ENCODE assay signal across 11 cellular contexts in genomic region chr18:70499218-70499691, GRCh38.
DNase-seq lines count a peak whose midpoint lies in the region; ATAC-seq and TF ChIP-seq lines count a peak whose summit lies in the region.
"Had no signal": no experiment of that assay in that cellular context is flagged by ENCODE, and none has a peak within 500 bp of the region (broad histone marks: within the 10 kb centered on the region; RNA-seq: fewer than 3 reads in every experiment).

No MANE protein-coding gene starts in this region.

- no TSS peak for BruUV-seq in OCI-LY7 (replicated peaks; lab: Mats Ljungman, UMichigan)

- H3K9me2 ChIP-seq in OCI-LY7 (ENCODE audit: insufficient read depth, low read length) (no peaks in the 10 kb centered on the region), hepatocyte (replicated peaks; ENCODE audit: insufficient read depth) (no peaks in the 10 kb centered on the region)

- H2AFZ ChIP-seq in OCI-LY7 (ENCODE audit: low read length): no peak overlapping the region
- no peak overlapping the region for H2AFZ ChIP-seq in hepatocyte

- H4K20me1 ChIP-seq in BLaER1 treated with 17β-estradiol and CSF1 and Interleukin-3, amounts not matched to agents 10 nM and 100 nM: no peaks in the 10 kb centered on the region
- H4K20me1 ChIP-seq in OCI-LY7 (ENCODE audit: insufficient read depth, low read length): no peaks in the 10 kb centered on the region
- no peaks in the 10 kb centered on the region for H4K20me1 ChIP-seq in hepatocyte (ENCODE audit: insufficient read depth, poor library complexity, severe bottlenecking)

- ATAC-seq in GM21515 (IDR thresholded peaks at IDR 0.05; ENCODE audit: unreplicated experiment): peak; percentile 65

- H3K79me2 ChIP-seq in OCI-LY7 (ENCODE audit: insufficient read depth, low read depth, low read length): no peaks in the 10 kb centered on the region
- no peaks in the 10 kb centered on the region for H3K79me2 ChIP-seq in hepatocyte

- peak overlapping the region; percentile 70 to 85 (median 79) for H3K4me2 ChIP-seq in BLaER1 treated with 17β-estradiol and CSF1 and Interleukin-3, amounts not matched to agents 10 nM and 100 nM
- peak overlapping the region; percentile 36; the same call in 1 of the 2 replicates for H3K4me2 ChIP-seq in OCI-LY7 (ENCODE audit: low read length)
- H3K4me2 ChIP-seq in hepatocyte: no peak overlapping the region

- DNase-seq in OCI-LY7 (ENCODE audit: low spot score) (no peak), fibroblast of villous mesenchyme (ENCODE audit: low read depth) (peak; percentile 1), kidney tubule cell (ENCODE audit: low spot score) (no peak), T-helper 9 cell (no peak), hepatocyte (ENCODE audit: low spot score) (no peak), NCI-H1930 (lab: John Stamatoyannopoulos, UW) (no peak)
- DNase-seq: activated CD8-positive, alpha-beta memory T cell treated with anti-CD3 and anti-CD28 coated beads, Interleukin-2, amount 50 U/mL, for 48 hours; hippocampal formation; NCI-H2081 treated with DMSO at 0.1 percent for 48 hours had no signal

- H3K9me3 ChIP-seq in BLaER1 treated with 17β-estradiol and CSF1 and Interleukin-3, amounts not matched to agents 10 nM and 100 nM (replicated peaks in 1 of 11): no peaks in the 10 kb centered on the region
- no peaks in the 10 kb centered on the region for H3K9me3 ChIP-seq in OCI-LY7 (ENCODE audit: low read length)
- H3K9me3 ChIP-seq in hepatocyte (ENCODE audit: low read depth): no peaks in the 10 kb centered on the region

- CTCF ChIA-PET in OCI-LY7 (lab: Charles Lee; ENCODE audit: unreplicated experiment): no interaction called here

- peak overlapping the region; percentile 1 to 57 (median 38); a peak in 16 of 20 replicates for H3K4me3 ChIP-seq in BLaER1 treated with 17β-estradiol and CSF1 and Interleukin-3, amounts not matched to agents 10 nM and 100 nM
- H3K4me3 ChIP-seq in OCI-LY7 (ENCODE audit: low read depth, low read length, poor library complexity, severe bottlenecking) (no peak overlapping the region), fibroblast of villous mesenchyme (ENCODE audit: low read depth, low read length) (peak overlapping the region; percentile 12), hepatocyte (no peak overlapping the region)

- POLR2A ChIA-PET in OCI-LY7 (lab: Charles Lee): no interaction called here

- peak overlapping the region; percentile 63 to 85 (median 77); a peak in 21 of 22 replicates for H3K27ac ChIP-seq in BLaER1 treated with 17β-estradiol and CSF1 and Interleukin-3, amounts not matched to agents 10 nM and 100 nM
- H3K27ac ChIP-seq in OCI-LY7 (ENCODE audit: low read depth, low read length, poor library complexity, severe bottlenecking) (no peak overlapping the region), hepatocyte (no peak overlapping the region)

- intact Hi-C loops in OCI-LY7 (cut with micrococcal nuclease; ENCODE audit: unreplicated experiment): no loop called here

- TF ChIP-seq CTCF in OCI-LY7 (conservative IDR thresholded peaks at IDR 0.05; ENCODE audit: low read length): no peak
- no peak for TF ChIP-seq CTCF in fibroblast of villous mesenchyme (IDR thresholded peaks at IDR 0.05; ENCODE audit: insufficient read depth, low read depth, low read length)
- no peak for TF ChIP-seq CTCF in hepatocyte (IDR thresholded peaks at IDR 0.05; ENCODE audit: poor library complexity)

- no peaks in the 10 kb centered on the region for H3K27me3 ChIP-seq in BLaER1 treated with 17β-estradiol and CSF1 and Interleukin-3, amounts not matched to agents 10 nM and 100 nM
- H3K27me3 ChIP-seq in hepatocyte: peaks cover 3% of the 10 kb centered on the region

- H3K9ac ChIP-seq in BLaER1 treated with 17β-estradiol and CSF1 and Interleukin-3, amounts not matched to agents 10 nM and 100 nM: peak overlapping the region in 10 of 11 experiments; percentile 42 to 77 (median 64); a peak in 18 of 22 replicates

- peaks cover 7 to 26% (median 21%) of the 10 kb centered on the region in 10 experiments; a peak in 19 of 20 replicates for H3K4me1 ChIP-seq in BLaER1 treated with 17β-estradiol and CSF1 and Interleukin-3, amounts not matched to agents 10 nM and 100 nM
- H3K4me1 ChIP-seq in OCI-LY7 (ENCODE audit: insufficient read depth, low read length, poor library complexity, severe bottlenecking): no peaks in the 10 kb centered on the region
- no peaks in the 10 kb centered on the region for H3K4me1 ChIP-seq in hepatocyte (ENCODE audit: insufficient read depth)

- H3K36me3 ChIP-seq in BLaER1 treated with 17β-estradiol and CSF1 and Interleukin-3, amounts not matched to agents 10 nM and 100 nM: no peaks in the 10 kb centered on the region
- H3K36me3 ChIP-seq in OCI-LY7 (ENCODE audit: insufficient read depth, low read length) (no peaks in the 10 kb centered on the region), hepatocyte (replicated peaks; ENCODE audit: insufficient read depth, low read depth) (no peaks in the 10 kb centered on the region)

- WGBS in hepatocyte (ENCODE audit: low lambda C conversion rate, missing lambda C conversion rate): 88% methylated on average over 29 of the region's 31 CpGs

Comparison
In these comparisons a context has a peak if more than half of its experiments do, and no peak if none do; other contexts are left out.
1. H3K27ac ChIP-seq: peak in BLaER1 treated with 17β-estradiol and CSF1 and Interleukin-3, amounts not matched to agents 10 nM and 100 nM (11 of 11); none in OCI-LY7 (single experiment) and hepatocyte (single experiment).
2. H3K4me3 ChIP-seq: peak in BLaER1 treated with 17β-estradiol and CSF1 and Interleukin-3, amounts not matched to agents 10 nM and 100 nM (10 of 10) and fibroblast of villous mesenchyme (single experiment); none in OCI-LY7 (single experiment) and hepatocyte (single experiment).